In genomic region chr2:104863585-104864279, GRCh38 we compare ENCODE assay signal across 1 cellular context.
TF ChIP-seq lines count a peak whose summit lies in the region.

No MANE protein-coding gene starts in this region.

TF ChIP-seq in HepG2, 621 proteins besides CTCF, POLR2A, EP300 and RAD21:
- no peak for TF ChIP-seq KDM2A (CRISPR knock-in tag; IDR thresholded peaks at IDR 0.05; ENCODE audit: borderline replicate concordance, low read depth)
- no peak for TF ChIP-seq ZNF589 (CRISPR knock-in tag; conservative IDR thresholded peaks at IDR 0.05)
- TF ChIP-seq FOXO1 (CRISPR knock-in tag; IDR thresholded peaks at IDR 0.05), result no peak
